In the genomic region with DNA sequence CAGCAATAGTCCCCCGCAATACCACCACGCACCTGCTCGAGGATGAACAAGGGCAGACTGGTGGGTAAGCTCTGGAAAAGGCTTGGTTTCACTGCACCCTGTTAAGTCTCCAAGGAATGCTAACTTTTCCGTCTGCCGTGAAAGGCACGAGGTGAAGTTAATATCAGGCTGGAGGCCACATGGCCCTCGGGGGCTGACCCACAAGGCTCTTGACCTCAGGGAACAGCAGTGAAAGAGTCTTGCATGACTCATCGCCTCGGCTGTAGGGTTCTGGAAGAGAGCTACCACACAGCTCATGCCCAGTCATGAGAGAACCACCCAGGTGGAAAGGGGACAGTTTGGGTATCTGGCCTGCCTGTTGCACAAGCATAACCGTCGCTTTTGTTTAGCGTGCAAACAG, we compare ENCODE assay signal across 17 cellular contexts. TPM values are rescaled to one million over a fixed set of nuclear protein-coding genes. Genes with fewer than 3 reads are reported as not detected.
DNase-seq lines count a peak whose midpoint lies in the region; FAIRE-seq and TF ChIP-seq lines count a peak whose summit lies in the region.
"Had no signal": no experiment of that assay in that cellular context is flagged by ENCODE, and none has a peak within 500 bp of the region (broad histone marks: within the 10 kb centered on the region; RNA-seq: fewer than 3 reads in every experiment).

No MANE protein-coding gene starts in this region.

- H3K36me3 ChIP-seq in breast epithelium (no peaks in the 10 kb centered on the region), hepatocyte (replicated peaks; ENCODE audit: insufficient read depth, low read depth) (no peaks in the 10 kb centered on the region), prostate gland (no peaks in the 10 kb centered on the region)

- H3K36me3 Mint-ChIP-seq in MCF 10A (ENCODE audit: insufficient read depth, unreplicated experiment), result peaks cover 19% of the 10 kb centered on the region

- no TSS peak for BruUV-seq in MCF 10A (replicated peaks; lab: Mats Ljungman, UMichigan)

- FAIRE-seq in urothelium cell line (lab: Jason Lieb, UNC), result no peak
- FAIRE-seq: astrocyte had no signal

- H2AFZ ChIP-seq in hepatocyte, result no peak overlapping the region

- intact Hi-C loops in MCF 10A (cut with micrococcal nuclease), result loop anchor here (1.0 kb wide), 1 partner anchor 60 kb away; no protein-coding TSS in a partner anchor
- intact Hi-C loops in breast epithelium (cut with DNase I; ENCODE audit: low total_unique reads), result no loop called here
- intact Hi-C loops in prostate gland (cut with DNase I), result no loop called here

- no peak overlapping the region for H3K4me3 Mint-ChIP-seq in MCF 10A (ENCODE audit: unreplicated experiment)
- H3K4me3 Mint-ChIP-seq: T-helper 17 cell had no signal

- CTCF ChIA-PET in MCF 10A (lab: Yijun Ruan, JAX), result interaction anchor here (0.6 to 14.9 kb wide), 9 partner anchors 8 to 1596 kb away, joined by 3 to 464 read pairs (median 4); no protein-coding TSS in a partner anchor

- H3K4me2 ChIP-seq in hepatocyte, result no peak overlapping the region

- TF ChIP-seq CTCF in MCF 10A (IDR thresholded peaks at IDR 0.05; ENCODE audit: unreplicated experiment), result no peak
- TF ChIP-seq CTCF in breast epithelium (IDR thresholded peaks at IDR 0.05), result no peak
- no peak for TF ChIP-seq CTCF in hepatocyte (IDR thresholded peaks at IDR 0.05; ENCODE audit: poor library complexity)
- TF ChIP-seq CTCF in prostate gland (IDR thresholded peaks at IDR 0.05), result no peak

- 80% methylated on average over 12 of the region's 12 CpGs for WGBS in hepatocyte (ENCODE audit: low lambda C conversion rate, missing lambda C conversion rate)
- 83% methylated on average over 12 of the region's 12 CpGs for WGBS in prostate gland

- peak; percentile 88 for DNase-seq in MCF 10A (ENCODE audit: unreplicated experiment)
- DNase-seq in breast epithelium (ENCODE audit: low spot score in 2 of 2), result no peak
- DNase-seq in SHP77 treated with DMSO at 0.1 percent for 48 hours (lab: John Stamatoyannopoulos, UW), result peak; percentile 35
- DNase-seq in hepatocyte (ENCODE audit: low spot score), result peak; percentile 15
- DNase-seq in urothelium cell line (ENCODE audit: low spot score), result peak; percentile 18
- no peak for DNase-seq in H4 (ENCODE audit: low spot score)
- no peak for DNase-seq in T-helper 9 cell
- DNase-seq in prostate gland (ENCODE audit: low spot score), result no peak
- DNase-seq: activated CD4-positive, alpha-beta T cell treated with anti-CD3 and anti-CD28 coated beads, Interleukin-2, amount 50 U/mL, for 1 hour; foreskin melanocyte; midbrain; NCI-H1092; NCI-H2227 treated with DMSO at 0.1 percent for 48 hours; substantia nigra; T-helper 17 cell had no signal

- H3K27ac ChIP-seq in breast epithelium, result no peak overlapping the region
- no peak overlapping the region for H3K27ac ChIP-seq in hepatocyte
- no peak overlapping the region for H3K27ac ChIP-seq in prostate gland
- H3K27ac ChIP-seq: RWPE1 had no signal

- H3K4me1 ChIP-seq in breast epithelium (no peaks in the 10 kb centered on the region), hepatocyte (ENCODE audit: insufficient read depth) (no peaks in the 10 kb centered on the region), prostate gland (replicated peaks) (peaks cover 4% of the 10 kb centered on the region)

- no peak for TF ChIP-seq POLR2A in breast epithelium (IDR thresholded peaks at IDR 0.05)
- no peak for TF ChIP-seq POLR2A in prostate gland (IDR thresholded peaks at IDR 0.05)

- H3K9me2 ChIP-seq in hepatocyte (replicated peaks; ENCODE audit: insufficient read depth), result no peaks in the 10 kb centered on the region

- H3K27me3 Mint-ChIP-seq in MCF 10A (ENCODE audit: insufficient read depth, unreplicated experiment), result no peaks in the 10 kb centered on the region
- H3K27me3 Mint-ChIP-seq: T-helper 17 cell had no signal

- H3K9me3 Mint-ChIP-seq in MCF 10A (ENCODE audit: unreplicated experiment), result peaks cover 7% of the 10 kb centered on the region

- H4K20me1 ChIP-seq in hepatocyte (ENCODE audit: insufficient read depth, poor library complexity, severe bottlenecking), result no peaks in the 10 kb centered on the region

- H3K4me3 ChIP-seq in breast epithelium (no peak overlapping the region), hepatocyte (no peak overlapping the region), prostate gland (no peak overlapping the region)

- H3K27ac Mint-ChIP-seq in MCF 10A (ENCODE audit: low read depth, unreplicated experiment), result peak overlapping the region; percentile 21
- H3K27ac Mint-ChIP-seq: T-helper 17 cell had no signal

- H3K79me2 ChIP-seq in hepatocyte, result no peaks in the 10 kb centered on the region

- peaks cover 12% of the 10 kb centered on the region for H3K4me1 Mint-ChIP-seq in MCF 10A (ENCODE audit: insufficient read depth, unreplicated experiment)

- POLR2A ChIA-PET in MCF 10A (lab: Yijun Ruan, JAX), result interaction anchor here (0.7 to 2.3 kb wide), 2 partner anchors 25 to 1033 kb away, joined by 4 to 7 read pairs; partner anchors contain the start of gene SCCPDH

- H3K9me3 ChIP-seq in breast epithelium (no peaks in the 10 kb centered on the region), hepatocyte (ENCODE audit: low read depth) (no peaks in the 10 kb centered on the region), prostate gland (no peaks in the 10 kb centered on the region)

- H3K27me3 ChIP-seq in breast epithelium (no peaks in the 10 kb centered on the region), hepatocyte (no peaks in the 10 kb centered on the region), prostate gland (replicated peaks; ENCODE audit: insufficient read depth) (no peaks in the 10 kb centered on the region)

RNA-seq across cellular contexts. Expression of gene SCCPDH, which starts 24.7 kb away (rescaled TPM):
- 28.4 and 32.2 TPM in 2 replicates for total RNA-seq in MCF 10A (2022)
- 10 to 100 TPM; 11.3 to 30.8 (median 23.7) TPM for total RNA-seq in breast epithelium
- 44.2 and 47.6 TPM in 2 replicates for total RNA-seq in hepatocyte
- polyA plus RNA-seq in hepatocyte, result 39.3 and 44.8 TPM in 2 replicates
- total RNA-seq in H4 (2014; rRNA removed; shearing (Covaris generic)), result 34.7 and 36.1 TPM in 2 replicates
- 10 to 100 TPM; 49.6 to 67.4 TPM for total RNA-seq in prostate gland

Comparison
In these comparisons a context has a peak if more than half of its experiments do, and no peak if none do; other contexts are left out.
1. DNase-seq: peak in MCF 10A (single experiment), SHP77 treated with DMSO at 0.1 percent for 48 hours (single experiment), hepatocyte (single experiment) and urothelium cell line (single experiment); none in breast epithelium (0 of 2), H4 (single experiment), T-helper 9 cell (single experiment) and prostate gland (single experiment).